17 cellular contexts compared by ENCODE assay signal in the genomic region with DNA sequence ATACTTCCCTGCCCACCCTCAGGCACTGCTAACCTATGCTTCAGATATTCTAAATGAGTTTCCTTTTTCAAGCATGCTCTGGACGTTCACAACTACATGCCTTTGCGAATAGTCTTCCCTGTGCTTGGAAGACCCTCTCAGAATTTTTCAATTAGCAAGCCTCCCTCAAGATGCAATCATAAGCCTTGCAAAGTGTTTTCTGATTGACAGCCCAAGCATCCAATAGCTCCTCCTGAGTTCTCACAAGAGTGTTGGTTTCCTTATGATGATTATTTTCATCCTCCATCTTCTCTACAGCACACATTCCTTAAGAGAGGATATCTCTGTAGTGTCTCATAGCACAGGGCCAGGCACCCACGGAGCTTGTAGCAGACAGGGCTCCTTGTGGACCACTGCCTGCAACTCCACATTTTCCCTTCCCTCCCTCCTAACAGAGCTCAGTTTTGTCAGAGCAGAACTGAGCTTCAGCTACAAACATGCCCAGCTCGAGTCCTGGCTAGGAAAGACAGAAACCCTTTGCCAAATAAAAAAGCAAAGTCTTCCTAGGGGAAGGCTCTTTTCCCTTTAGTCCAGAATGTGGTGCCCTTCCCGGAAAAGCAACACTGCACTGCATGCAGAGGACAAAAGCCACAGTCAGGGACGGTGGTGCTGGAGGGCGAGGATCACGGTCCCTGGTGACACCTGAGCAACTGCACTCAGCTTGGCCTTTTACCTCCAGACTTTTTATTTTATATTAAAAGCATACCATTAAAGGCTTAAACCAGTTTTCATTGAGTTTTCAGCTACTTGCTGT.
DNase-seq lines count a peak whose midpoint lies in the region; ATAC-seq, FAIRE-seq and TF ChIP-seq lines count a peak whose summit lies in the region.
"Had no signal": no experiment of that assay in that cellular context is flagged by ENCODE, and none has a peak within 500 bp of the region (broad histone marks: within the 10 kb centered on the region; RNA-seq: fewer than 3 reads in every experiment).

No MANE protein-coding gene starts in this region.

- intact Hi-C loops in HepG2 (cut with micrococcal nuclease; ENCODE audit: unreplicated experiment) (no loop called here), right lobe of liver (cut with DNase I) (no loop called here), esophagus muscularis mucosa (cut with DNase I) (no loop called here)

- H3K27me3 Mint-ChIP-seq in WTC11 (ENCODE audit: low read depth) = no peaks in the 10 kb centered on the region
- H3K27me3 Mint-ChIP-seq: CD4-positive, alpha-beta T cell had no signal

- no peak for FAIRE-seq in HepG2 (lab: Jason Lieb, UNC)
- FAIRE-seq: A204.1, GM12892, GM19239, H54 had no signal

- peak; percentile 69; the same call in 2 of the 3 replicates for ATAC-seq in HepG2
- ATAC-seq in right lobe of liver = no peak
- no peak for ATAC-seq in WTC11
- ATAC-seq: HCT116 had no signal

- no peak overlapping the region for H3K9ac ChIP-seq in HepG2 (ENCODE audit: insufficient read depth, low read depth, low read length)

- H3K36me3 ChIP-seq in HepG2 (replicated peaks in 1 of 2; ENCODE audit: control insufficient read depth in 1 of 2, insufficient read depth in 2 of 2, low read length in 2 of 2) (no peaks in the 10 kb centered on the region), right lobe of liver (no peaks in the 10 kb centered on the region), esophagus muscularis mucosa (no peaks in the 10 kb centered on the region)

- H3K79me2 ChIP-seq in HepG2 (ENCODE audit: insufficient read depth, low read length) = no peaks in the 10 kb centered on the region

- TF ChIP-seq POLR2A in HepG2 (IDR thresholded peaks at IDR 0.05; ENCODE audit: insufficient read depth in 1 of 2, low read depth in 2 of 2, low read length in 2 of 2) = no peak
- no peak for TF ChIP-seq POLR2A in right lobe of liver (IDR thresholded peaks at IDR 0.05)
- TF ChIP-seq POLR2A in esophagus muscularis mucosa (IDR thresholded peaks at IDR 0.05; ENCODE audit: low read depth) = no peak

- no peak for DNase-seq in HepG2 (ENCODE audit: low spot score)
- no peak for DNase-seq in right lobe of liver
- DNase-seq in WTC11 (ENCODE audit: low spot score) = no peak
- peak; percentile 53 for DNase-seq in esophagus muscularis mucosa (ENCODE audit: extremely low spot score)
- DNase-seq in superior temporal gyrus (ENCODE audit: extremely low spot score) = no peak
- no peak for DNase-seq in GM10248 (ENCODE audit: extremely low spot score)
- no peak for DNase-seq in SHP77 treated with DMSO at 0.1 percent for 48 hours (lab: John Stamatoyannopoulos, UW)
- DNase-seq: C1 segment of cervical spinal cord; CD4-positive, alpha-beta T cell; DMS79 had no signal

- no peaks in the 10 kb centered on the region for H3K9me3 ChIP-seq in HepG2 (ENCODE audit: low read length)
- no peaks in the 10 kb centered on the region for H3K9me3 ChIP-seq in right lobe of liver
- no peaks in the 10 kb centered on the region for H3K9me3 ChIP-seq in esophagus muscularis mucosa

- POLR2A ChIA-PET in HepG2 (lab: Yijun Ruan, JAX) (no interaction called here), WTC11 (lab: Charles Lee) (interaction anchor here (0.6 kb wide), 1 partner anchor 29 kb away, joined by 3 read pairs; no protein-coding TSS in a partner anchor), GM10248 (lab: Yijun Ruan, JAX) (no interaction called here)

- H3K4me1 ChIP-seq in HepG2 (ENCODE audit: insufficient read depth, low read length) (no peaks in the 10 kb centered on the region), right lobe of liver (no peaks in the 10 kb centered on the region), esophagus muscularis mucosa (no peaks in the 10 kb centered on the region)

- peaks cover 12% of the 10 kb centered on the region; the same call in 1 of the 2 replicates for H3K9me3 Mint-ChIP-seq in WTC11
- H3K9me3 Mint-ChIP-seq: CD4-positive, alpha-beta T cell had no signal

- 19% methylated on average over 8 of the region's 8 CpGs for WGBS in HepG2 (ENCODE audit: low lambda C conversion rate)
- WGBS in right lobe of liver (ENCODE audit: insufficient coverage, low coverage, low lambda C conversion rate, missing lambda C conversion rate) = 72% methylated on average over 8 of the region's 8 CpGs
- 87% methylated on average over 8 of the region's 8 CpGs for WGBS in esophagus muscularis mucosa

- no peak for TF ChIP-seq EP300 in HepG2 (IDR thresholded peaks at IDR 0.05; ENCODE audit: low read depth in 2 of 2, low read length in 2 of 2)
- TF ChIP-seq EP300 in HepG2 (CRISPR knock-in tag; IDR thresholded peaks at IDR 0.05; ENCODE audit: borderline replicate concordance) = no peak
- TF ChIP-seq EP300 in esophagus muscularis mucosa (IDR thresholded peaks at IDR 0.05) = no peak

- H3K4me2 ChIP-seq in HepG2 (ENCODE audit: low read depth, low read length) = no peak overlapping the region; the same call in 1 of the 2 replicates

- no peaks in the 10 kb centered on the region for H4K20me1 ChIP-seq in HepG2 (ENCODE audit: insufficient read depth, low read length)

- peaks cover 30% of the 10 kb centered on the region for H3K36me3 Mint-ChIP-seq in WTC11
- H3K36me3 Mint-ChIP-seq: IgD-negative memory B cell had no signal

- no peak for TF ChIP-seq CTCF in HepG2 (CRISPR knock-in tag; IDR thresholded peaks at IDR 0.05)
- TF ChIP-seq CTCF in right lobe of liver (IDR thresholded peaks at IDR 0.05) = no peak
- no peak for TF ChIP-seq CTCF in WTC11 (IDR thresholded peaks at IDR 0.05)
- TF ChIP-seq CTCF in esophagus muscularis mucosa (IDR thresholded peaks at IDR 0.05) = no peak
- TF ChIP-seq CTCF in GM10248 (IDR thresholded peaks at IDR 0.05; ENCODE audit: control extremely low read depth, extremely low read depth, low read depth, missing control alignments) = no peak

- H3K27me3 ChIP-seq in HepG2 (ENCODE audit: control insufficient read depth in 1 of 2, insufficient read depth in 2 of 2, low read length in 2 of 2) (no peaks in the 10 kb centered on the region), right lobe of liver (no peaks in the 10 kb centered on the region), esophagus muscularis mucosa (no peaks in the 10 kb centered on the region)

- no peak overlapping the region for H2AFZ ChIP-seq in HepG2 (ENCODE audit: low read length)

- CTCF ChIA-PET in HepG2 (lab: Yijun Ruan, JAX; ENCODE audit: low intra/inter-chr PET ratio, low total read pairs) (no interaction called here), WTC11 (lab: Charles Lee) (no interaction called here), GM10248 (lab: Yijun Ruan, JAX) (interaction anchor here (2.0 kb wide), 1 partner anchor 37 kb away, joined by 5 read pairs; no protein-coding TSS in a partner anchor)

- H3K4me3 ChIP-seq in HepG2 (replicated peaks in 1 of 3; ENCODE audit: insufficient read depth in 1 of 3, low read depth in 2 of 3, low read length in 3 of 3) (no peak overlapping the region), right lobe of liver (no peak overlapping the region), esophagus muscularis mucosa (no peak overlapping the region)

- no TSS peak for BruUV-seq in HepG2 (replicated peaks; lab: Mats Ljungman, UMichigan)

- H3K4me1 Mint-ChIP-seq in WTC11 = peaks cover 30% of the 10 kb centered on the region
- H3K4me1 Mint-ChIP-seq: B cell, IgD-negative memory B cell had no signal

- H3K27ac Mint-ChIP-seq in WTC11 = peak overlapping the region; percentile 28; the same call in 1 of the 2 replicates
- H3K27ac Mint-ChIP-seq: B cell; CD4-positive, alpha-beta T cell had no signal

- TF ChIP-seq RAD21 in HepG2 (CRISPR knock-in tag; IDR thresholded peaks at IDR 0.05) = no peak

- H3K27ac ChIP-seq in HepG2 (ENCODE audit: extremely low read length, insufficient read depth, low read length) (no peak overlapping the region), right lobe of liver (no peak overlapping the region), esophagus muscularis mucosa (replicated peaks in 1 of 4) (no peak overlapping the region)

- H3K4me3 Mint-ChIP-seq in WTC11 = no peak overlapping the region
- H3K4me3 Mint-ChIP-seq: B cell; CD4-positive, alpha-beta T cell; IgD-negative memory B cell had no signal

- in situ Hi-C loops in HepG2 (cut with HindIII; ENCODE audit: extremely low pct_ligation_motif_present, low pct_unique_long_range_greater_than_20kb) = no loop called here

TF ChIP-seq in HepG2, 621 proteins besides CTCF, POLR2A, EP300 and RAD21 (continues in another document):
- TF ChIP-seq ZNF564 (CRISPR knock-in tag; IDR thresholded peaks at IDR 0.05) = no peak
- TF ChIP-seq, protein P1, sequence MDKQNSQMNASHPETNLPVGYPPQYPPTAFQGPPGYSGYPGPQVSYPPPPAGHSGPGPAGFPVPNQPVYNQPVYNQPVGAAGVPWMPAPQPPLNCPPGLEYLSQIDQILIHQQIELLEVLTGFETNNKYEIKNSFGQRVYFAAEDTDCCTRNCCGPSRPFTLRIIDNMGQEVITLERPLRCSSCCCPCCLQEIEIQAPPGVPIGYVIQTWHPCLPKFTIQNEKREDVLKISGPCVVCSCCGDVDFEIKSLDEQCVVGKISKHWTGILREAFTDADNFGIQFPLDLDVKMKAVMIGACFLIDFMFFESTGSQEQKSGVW (CRISPR knock-in tag; IDR thresholded peaks at IDR 0.05; ENCODE audit: borderline replicate concordance) = no peak

TF ChIP-seq in WTC11, 78 proteins besides CTCF, POLR2A, EP300 and RAD21:
- TF ChIP-seq RORB (CRISPR knock-in tag; IDR thresholded peaks at IDR 0.05) (no peak), ZNF219 (CRISPR knock-in tag; IDR thresholded peaks at IDR 0.05; ENCODE audit: borderline replicate concordance) (no peak)
- TF ChIP-seq, protein P2, sequence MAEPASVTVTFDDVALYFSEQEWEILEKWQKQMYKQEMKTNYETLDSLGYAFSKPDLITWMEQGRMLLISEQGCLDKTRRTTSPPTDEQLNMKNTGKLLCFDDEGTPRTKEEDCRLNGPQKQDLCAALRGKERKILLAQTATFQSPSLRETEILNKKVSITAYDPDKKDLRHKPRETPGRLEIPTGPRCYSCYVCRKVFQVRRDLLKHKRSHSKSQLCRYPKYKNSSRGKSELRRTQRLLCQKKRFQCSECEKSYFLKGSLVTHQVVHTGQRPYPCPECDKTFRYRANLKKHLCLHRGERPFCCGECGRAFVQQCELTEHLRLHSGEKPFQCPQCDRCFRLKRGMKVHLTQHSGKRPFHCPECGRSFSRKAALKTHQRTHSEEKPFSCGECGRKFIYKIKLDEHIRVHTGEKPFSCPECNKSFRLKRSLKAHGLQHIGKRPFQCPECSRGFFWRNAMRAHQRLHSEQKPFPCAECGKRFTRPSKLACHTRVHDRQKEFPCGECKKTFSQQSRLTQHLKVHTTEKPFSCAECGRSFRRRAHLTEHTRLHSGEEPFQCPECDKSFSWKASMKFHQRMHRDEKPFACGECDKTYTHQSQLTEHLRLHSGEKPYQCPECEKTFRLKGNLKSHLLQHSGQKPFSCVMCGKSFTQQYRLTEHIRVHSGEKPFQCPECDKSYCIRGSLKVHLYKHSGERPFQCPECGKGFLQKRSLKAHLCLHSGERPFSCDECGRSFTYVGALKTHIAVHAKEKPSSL (CRISPR knock-in tag; conservative IDR thresholded peaks at IDR 0.05) = no peak
